Comparison of ENCODE assay signal across 1 cellular context in the genomic region with DNA sequence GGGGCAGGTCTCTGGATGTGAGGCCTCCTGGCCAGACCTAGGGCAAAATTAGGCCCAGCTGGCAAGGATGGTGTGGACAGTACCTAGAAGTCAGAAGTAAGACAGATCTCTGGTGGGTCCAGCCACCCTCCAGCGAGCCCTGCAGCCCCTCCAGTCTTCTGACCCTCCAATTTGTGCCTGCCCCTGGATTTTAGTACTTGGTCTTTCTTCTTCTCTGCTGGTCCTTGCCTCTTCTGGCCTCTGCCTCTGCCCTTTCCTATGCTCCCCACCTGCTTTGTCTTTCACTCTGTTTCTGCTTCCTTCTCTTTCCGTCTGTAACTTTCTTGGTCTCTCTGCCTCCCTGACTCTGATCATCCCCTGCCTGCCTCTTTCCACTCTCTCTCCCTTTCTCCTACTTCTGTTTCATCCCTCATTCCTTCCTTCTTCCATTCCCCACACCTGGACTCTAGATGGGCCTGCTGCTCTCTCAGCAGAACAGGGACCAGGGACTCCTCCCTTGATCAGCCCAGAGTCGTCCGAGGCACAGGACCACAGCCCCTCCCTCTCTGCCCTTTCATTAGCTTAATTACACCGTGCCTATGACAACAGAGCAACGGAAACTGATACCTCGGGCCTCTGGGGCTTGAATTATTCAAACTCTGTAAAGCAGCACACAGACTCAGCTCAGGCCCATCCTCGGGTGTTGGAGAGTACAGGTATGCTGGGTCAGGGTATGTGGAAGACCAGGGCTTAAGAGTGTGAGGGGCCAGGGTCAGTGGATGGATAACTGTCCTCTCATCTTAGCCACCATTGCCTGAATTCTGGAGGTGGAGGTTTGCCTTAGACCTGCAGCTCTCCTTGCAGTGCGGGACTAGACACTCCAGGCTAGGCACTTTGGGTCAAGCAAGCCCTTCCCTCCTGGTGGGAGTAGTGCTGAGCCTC.
TF ChIP-seq lines count a peak whose summit lies in the region.

A gene with protein sequence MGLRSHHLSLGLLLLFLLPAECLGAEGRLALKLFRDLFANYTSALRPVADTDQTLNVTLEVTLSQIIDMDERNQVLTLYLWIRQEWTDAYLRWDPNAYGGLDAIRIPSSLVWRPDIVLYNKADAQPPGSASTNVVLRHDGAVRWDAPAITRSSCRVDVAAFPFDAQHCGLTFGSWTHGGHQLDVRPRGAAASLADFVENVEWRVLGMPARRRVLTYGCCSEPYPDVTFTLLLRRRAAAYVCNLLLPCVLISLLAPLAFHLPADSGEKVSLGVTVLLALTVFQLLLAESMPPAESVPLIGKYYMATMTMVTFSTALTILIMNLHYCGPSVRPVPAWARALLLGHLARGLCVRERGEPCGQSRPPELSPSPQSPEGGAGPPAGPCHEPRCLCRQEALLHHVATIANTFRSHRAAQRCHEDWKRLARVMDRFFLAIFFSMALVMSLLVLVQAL (minus strand): TSS at position 51 of the 921 bp plus-strand sequence. CDS start 72 bp downstream, outside the sequence.

TF ChIP-seq in HepG2, 621 proteins besides CTCF, POLR2A, EP300 and RAD21 (continued from another document):
- no peak for TF ChIP-seq STAT6 (CRISPR knock-in tag; IDR thresholded peaks at IDR 0.05; ENCODE audit: borderline replicate concordance)
